In the genomic region with DNA sequence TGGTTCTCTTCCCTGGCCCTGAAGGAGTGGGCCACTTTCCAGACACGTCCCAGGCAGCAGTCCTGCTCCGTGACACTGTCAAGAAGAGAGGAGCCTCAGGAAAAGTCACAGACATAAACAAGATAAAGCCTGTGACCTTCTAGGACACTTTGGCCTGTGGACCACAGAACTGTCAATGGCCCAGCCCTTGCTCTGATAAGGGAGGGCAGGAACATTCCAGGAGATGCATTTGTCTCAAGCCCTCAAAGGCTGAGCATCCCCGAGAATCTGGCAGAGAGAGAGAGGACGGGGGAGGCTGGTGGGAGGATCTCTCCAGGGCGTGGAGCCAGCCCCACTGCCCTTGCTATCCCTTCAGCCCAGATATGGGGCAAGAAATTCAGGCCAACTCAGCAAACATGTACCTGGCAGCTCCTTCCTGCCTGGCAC, we compare ENCODE assay signal across 23 cellular contexts.
DNase-seq lines count a peak whose midpoint lies in the region; ATAC-seq and TF ChIP-seq lines count a peak whose summit lies in the region.
"Had no signal": no experiment of that assay in that cellular context is flagged by ENCODE, and none has a peak within 500 bp of the region (broad histone marks: within the 10 kb centered on the region; RNA-seq: fewer than 3 reads in every experiment).

No MANE protein-coding gene starts in this region.

- no peak overlapping the region for H3K27ac ChIP-seq in heart right ventricle
- H3K27ac ChIP-seq in lung (ENCODE audit: low read depth in 1 of 2, low read length in 1 of 2): no peak overlapping the region
- H3K27ac ChIP-seq: BLaER1 treated with 17β-estradiol and CSF1 and Interleukin-3, amounts not matched to agents 10 nM and 100 nM had no signal

- no peaks in the 10 kb centered on the region for H3K36me3 ChIP-seq in heart right ventricle
- no peaks in the 10 kb centered on the region for H3K36me3 ChIP-seq in lung (ENCODE audit: control insufficient read depth in 2 of 2, insufficient read depth in 2 of 2, low read length in 2 of 2)
- H3K36me3 ChIP-seq: BLaER1 treated with 17β-estradiol and CSF1 and Interleukin-3, amounts not matched to agents 10 nM and 100 nM had no signal

- peak; percentile 79 for ATAC-seq in Right ventricle myocardium superior (ENCODE audit: poor library complexity)
- peak in 6 of 8 donors; percentile 16 to 78 (median 38) for ATAC-seq in heart right ventricle
- ATAC-seq in lung (ENCODE audit: insufficient read depth, low FRiP score): peak; percentile 1
- ATAC-seq in omental fat pad (ENCODE audit: low FRiP score): peak; percentile 49

- intact Hi-C loops in Right ventricle myocardium superior (cut with DNase I) (no loop called here), cardiac septum (cut with DNase I) (no loop called here), heart right ventricle (cut with DNase I) (no loop called here)

- TF ChIP-seq CTCF in heart right ventricle (IDR thresholded peaks at IDR 0.05): no peak
- TF ChIP-seq CTCF in lung (IDR thresholded peaks at IDR 0.05; ENCODE audit: control extremely low read depth, extremely low read depth): no peak
- TF ChIP-seq CTCF in omental fat pad (IDR thresholded peaks at IDR 0.05): no peak

- 33 to 35% methylated on average over 5 of the region's 5 CpGs for WGBS in heart right ventricle, 2 donors
- 68 to 81% methylated on average over 5 of the region's 5 CpGs for WGBS in lung, 2 donors

- H3K9me3 ChIP-seq in heart right ventricle: no peaks in the 10 kb centered on the region
- H3K9me3 ChIP-seq in lung (ENCODE audit: control insufficient read depth in 2 of 2, insufficient read depth in 1 of 2, low read length in 1 of 2): peaks cover 0 to 3% of the 10 kb centered on the region in 2 donors
- H3K9me3 ChIP-seq: Caco-2 had no signal

- no peaks in the 10 kb centered on the region for H3K27me3 ChIP-seq in heart right ventricle
- H3K27me3 ChIP-seq in lung (ENCODE audit: control insufficient read depth, insufficient read depth): no peaks in the 10 kb centered on the region
- H3K27me3 ChIP-seq: BLaER1 treated with 17β-estradiol and CSF1 and Interleukin-3, amounts not matched to agents 10 nM and 100 nM had no signal

- peaks cover 0 to 63% (median 19%) of the 10 kb centered on the region in 9 donors for H3K4me1 ChIP-seq in heart right ventricle
- H3K4me1 ChIP-seq in lung (ENCODE audit: control insufficient read depth in 2 of 2, insufficient read depth in 2 of 2, low read length in 2 of 2): peaks cover 0 to 1% of the 10 kb centered on the region in 2 donors
- H3K4me1 ChIP-seq: BLaER1 treated with 17β-estradiol and CSF1 and Interleukin-3, amounts not matched to agents 10 nM and 100 nM; Caco-2 had no signal

- no peak overlapping the region for H3K4me3 ChIP-seq in heart right ventricle
- no peak overlapping the region for H3K4me3 ChIP-seq in lung
- H3K4me3 ChIP-seq: BLaER1 treated with 17β-estradiol and CSF1 and Interleukin-3, amounts not matched to agents 10 nM and 100 nM had no signal

- DNase-seq in Right ventricle myocardium superior (no peak), cardiac septum (ENCODE audit: low spot score) (no peak), heart right ventricle (peak in 1 of 2 donors; percentile 19), lung (ENCODE audit: low spot score) (no peak), omental fat pad (ENCODE audit: low spot score) (no peak), NCI-H2029 (lab: John Stamatoyannopoulos, UW) (no peak), NOMO-1 treated with dmso at 0.1 percent for 144 hours (lab: John Stamatoyannopoulos, UW; ENCODE audit: unreplicated experiment) (no peak)
- DNase-seq in activated CD8-positive, alpha-beta memory T cell treated with anti-CD3 and anti-CD28 coated beads, Interleukin-2, amount 50 U/mL, for 48 hours: no peak
- DNase-seq: 8988T; Caco-2; CD4-positive, alpha-beta memory T cell; DMS 273 treated with DMSO at 0.1 percent for 48 hours; DMS79 treated with DMSO at 0.1 percent for 48 hours; H7; NCI-H1105; NCI-H146; NCI-H2029 treated with DMSO at 0.1 percent for 48 hours; NCI-H2171; NCI-H345; NCI-H524; NCI-H82; OCI-M1 had no signal

Comparison
In these comparisons a context has a peak if more than half of its experiments do, and no peak if none do; other contexts are left out.
1. ATAC-seq: peak in every context shown above with its lines; median percentile 79 in Right ventricle myocardium superior; 49 in omental fat pad; 38 in heart right ventricle; 1 in lung.